8 cellular contexts compared by ENCODE assay signal in the genomic region with DNA sequence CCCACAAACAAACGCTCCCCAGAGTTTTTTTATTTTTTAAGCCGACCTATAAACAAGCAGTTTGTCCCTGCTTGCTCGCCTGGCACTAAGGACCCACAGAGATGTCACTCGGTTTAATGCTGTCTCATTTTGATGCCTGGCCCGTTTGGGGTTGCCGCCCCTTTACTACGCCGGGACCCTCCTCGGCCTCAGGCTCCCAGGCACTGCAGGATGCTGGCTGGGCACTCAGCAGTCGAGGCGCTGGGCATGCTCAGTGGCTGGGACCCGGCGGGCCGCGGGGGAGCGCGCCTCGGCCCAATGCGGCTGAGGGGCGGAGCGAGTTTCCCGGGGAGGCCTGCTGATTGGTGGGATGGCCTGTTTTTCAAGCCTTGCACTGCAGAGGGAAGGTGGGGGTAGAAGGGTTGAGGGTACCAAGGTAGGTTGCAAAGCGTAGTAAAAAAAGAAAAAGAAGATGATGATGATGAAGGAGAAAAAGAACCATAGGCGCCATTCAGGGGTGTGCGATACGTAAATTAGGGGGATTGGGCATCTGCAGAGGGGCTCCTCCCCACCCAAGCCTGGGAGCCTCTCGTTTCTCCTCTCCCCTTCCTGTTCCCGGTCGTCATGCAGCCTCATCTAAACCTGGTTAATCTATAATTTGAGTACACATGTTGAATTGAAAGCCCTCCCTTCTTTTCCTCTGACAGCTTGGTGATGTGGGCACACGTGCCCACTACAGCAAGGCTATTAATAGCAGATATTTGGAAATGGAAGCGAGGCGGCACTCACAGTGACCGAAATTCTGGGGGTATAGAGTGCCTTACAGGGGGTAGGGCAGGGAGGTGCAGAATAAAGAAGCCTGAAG. TPM values are rescaled to one million over a fixed set of nuclear protein-coding genes. Genes with fewer than 3 reads are reported as not detected.
DNase-seq lines count a peak whose midpoint lies in the region; ATAC-seq and TF ChIP-seq lines count a peak whose summit lies in the region.

No MANE protein-coding gene starts in this region.

- no peaks in the 10 kb centered on the region for H3K9me3 ChIP-seq in ascending aorta
- no peaks in the 10 kb centered on the region for H3K9me3 ChIP-seq in sigmoid colon

- peak; percentile 79 for ATAC-seq in GM21619 (IDR thresholded peaks at IDR 0.05; ENCODE audit: unreplicated experiment)

- peak; percentile 53 for DNase-seq in DMS79 (lab: John Stamatoyannopoulos, UW)
- DNase-seq in LoVo (ENCODE audit: low spot score), result peak; percentile 25
- DNase-seq in T follicular helper cell (ENCODE audit: low read depth), result peak; percentile 52
- DNase-seq in ascending aorta (ENCODE audit: low spot score in 2 of 2), result peak; percentile 41 to 88
- peak; percentile 90 to 93 for DNase-seq in hippocampal formation (lab: John Stamatoyannopoulos, UW)
- DNase-seq in sigmoid colon, result peak; percentile 93
- no peak for DNase-seq in GDM1 (lab: John Stamatoyannopoulos, UW)

- H3K27me3 ChIP-seq in ascending aorta (peaks cover 5% of the 10 kb centered on the region), sigmoid colon (no peaks in the 10 kb centered on the region)

- 2 to 4% methylated on average over 33 of the region's 33 CpGs for WGBS in sigmoid colon, 2 donors

- H3K27ac ChIP-seq in ascending aorta, result peak overlapping the region; percentile 94 to 95
- H3K27ac ChIP-seq in sigmoid colon, result peak overlapping the region; percentile 89 to 97 (median 96)

- intact Hi-C loops in ascending aorta (cut with DNase I), result loop anchor here (2.0 to 5.0 kb wide), 7 partner anchors 36 to 1130 kb away; a partner anchor contains a TSS
- intact Hi-C loops in sigmoid colon (cut with DNase I), result loop anchor here (2.0 to 5.0 kb wide), 4 partner anchors 36 to 1130 kb away; a partner anchor contains a TSS

- TF ChIP-seq POLR2A in sigmoid colon (IDR thresholded peaks at IDR 0.05), result peak; percentile 49 to 68

- H3K4me1 ChIP-seq in ascending aorta (peaks cover 9 to 30% of the 10 kb centered on the region in 2 donors), sigmoid colon (peaks cover 0 to 42% (median 30%) of the 10 kb centered on the region in 4 donors)

- TF ChIP-seq CTCF in ascending aorta (IDR thresholded peaks at IDR 0.05) (no peak), sigmoid colon (IDR thresholded peaks at IDR 0.05) (no peak)

- peak overlapping the region; percentile 75 to 86 for H3K4me3 ChIP-seq in ascending aorta
- peak overlapping the region; percentile 61 to 91 (median 78) for H3K4me3 ChIP-seq in sigmoid colon

- peaks cover 0 to 12% of the 10 kb centered on the region in 2 donors for H3K36me3 ChIP-seq in ascending aorta
- no peaks in the 10 kb centered on the region for H3K36me3 ChIP-seq in sigmoid colon

- TF ChIP-seq EP300 in sigmoid colon (IDR thresholded peaks at IDR 0.05), result no peak

RNA-seq across cellular contexts. Expression of a gene that starts 1.5 kb away (rescaled TPM):
- total RNA-seq in ascending aorta, result 18.6 TPM
- 10 to 100 TPM; 18.5 to 29.1 (median 23.7) TPM for total RNA-seq in sigmoid colon
- 1 to 10 TPM; 2.3 to 7.6 (median 6.0) TPM for polyA plus RNA-seq in sigmoid colon

RNA-seq across cellular contexts. Expression of a gene that starts 34.7 kb away (rescaled TPM):
- total RNA-seq in ascending aorta (3.7 TPM), sigmoid colon (10 to 100 TPM; 17.5 to 28.0 (median 23.1) TPM)
- polyA plus RNA-seq in sigmoid colon, result 10 to 100 TPM in 1 of 3 donors, 1 to 10 TPM in 2; 1.8 to 13.0 (median 5.3) TPM
